Comparison of ENCODE assay signal across 11 cellular contexts in genomic region chr14:75236897-75237296, GRCh38. TPM values are rescaled to one million over a fixed set of nuclear protein-coding genes. Genes with fewer than 3 reads are reported as not detected.
A peak's percentile ranks its signal among the peaks of the same experiment; 100 is the strongest.
DNase-seq lines count a peak whose midpoint lies in the region; ATAC-seq and TF ChIP-seq lines count a peak whose summit lies in the region.
"Had no signal": no experiment of that assay in that cellular context is flagged by ENCODE, and none has a peak within 500 bp of the region (broad histone marks: within the 10 kb centered on the region; RNA-seq: fewer than 3 reads in every experiment).

No MANE protein-coding gene starts in this region.

- no peaks in the 10 kb centered on the region for H3K9me2 ChIP-seq in neural cell (ENCODE audit: insufficient read depth, low read length)

- H3K4me1 Mint-ChIP-seq in naive thymus-derived CD4-positive, alpha-beta T cell = peaks cover 11 to 43% (median 30%) of the 10 kb centered on the region in 7 donors

- no peaks in the 10 kb centered on the region for H3K9me3 Mint-ChIP-seq in naive thymus-derived CD4-positive, alpha-beta T cell
- H3K9me3 Mint-ChIP-seq: activated T-cell treated with anti-CD3 and anti-CD28 coated beads, Interleukin-2, amount 50 U/mL, for 24 hours had no signal

- peak overlapping the region in 2 of 9 donors; percentile 9 to 49 for H3K27ac Mint-ChIP-seq in naive thymus-derived CD4-positive, alpha-beta T cell
- H3K27ac Mint-ChIP-seq: activated T-cell treated with anti-CD3 and anti-CD28 coated beads, Interleukin-2, amount 50 U/mL, for 24 hours had no signal

- CTCF ChIA-PET in naive thymus-derived CD4-positive, alpha-beta T cell (lab: Charles Lee) = interaction anchor here (1.5 kb wide), 1 partner anchor 66 kb away, joined by 5 read pairs; no protein-coding TSS in a partner anchor

- H3K9me3 ChIP-seq in fibroblast of lung (ENCODE audit: control insufficient read depth, insufficient read depth, low read depth, low read length) = no peaks in the 10 kb centered on the region
- no peaks in the 10 kb centered on the region for H3K9me3 ChIP-seq in neural cell (ENCODE audit: low read length)
- no peaks in the 10 kb centered on the region for H3K9me3 ChIP-seq in transverse colon
- no peaks in the 10 kb centered on the region for H3K9me3 ChIP-seq in naive thymus-derived CD4-positive, alpha-beta T cell (ENCODE audit: control insufficient read depth in 2 of 3, low read length in 3 of 3)

- no peak overlapping the region for H3K4me3 ChIP-seq in fibroblast of lung (replicated peaks in 1 of 4; ENCODE audit: control extremely low read depth in 1 of 4, insufficient read depth in 1 of 4, low read depth in 3 of 4, low read length in 4 of 4)
- peak overlapping the region; percentile 56 for H3K4me3 ChIP-seq in neural cell (ENCODE audit: low read length)
- no peak overlapping the region for H3K4me3 ChIP-seq in transverse colon
- H3K4me3 ChIP-seq in naive thymus-derived CD4-positive, alpha-beta T cell (ENCODE audit: low read length) = no peak overlapping the region

- peak overlapping the region; percentile 71 for H2AFZ ChIP-seq in fibroblast of lung (ENCODE audit: low read length)
- no peak overlapping the region for H2AFZ ChIP-seq in neural cell (ENCODE audit: low read depth, low read length)

- TF ChIP-seq POLR2A in transverse colon (IDR thresholded peaks at IDR 0.05) = no peak

- POLR2A ChIA-PET in naive thymus-derived CD4-positive, alpha-beta T cell (lab: Charles Lee) = interaction anchor here (2.0 kb wide), 1 partner anchor 11 kb away, joined by 6 read pairs; no protein-coding TSS in a partner anchor

- intact Hi-C loops in transverse colon (cut with DNase I; ENCODE audit: low total_unique reads) = loop anchor here (10.0 kb wide), 1 partner anchor 52 kb away; no protein-coding TSS in a partner anchor
- intact Hi-C loops in naive thymus-derived CD4-positive, alpha-beta T cell (cut with micrococcal nuclease) = no loop called here

- H3K27ac ChIP-seq in angular gyrus (ENCODE audit: low read depth, low read length) (peak overlapping the region; percentile 64), fibroblast of lung (ENCODE audit: insufficient read depth, low read length) (no peak overlapping the region), neural cell (ENCODE audit: low read length) (peak overlapping the region; percentile 96), transverse colon (peak overlapping the region; percentile 63 to 78 (median 68))
- no peak overlapping the region for H3K27ac ChIP-seq in naive thymus-derived CD4-positive, alpha-beta T cell (ENCODE audit: low read depth, low read length)
- H3K27ac ChIP-seq: VCaP had no signal

- H3K4me2 ChIP-seq in fibroblast of lung (ENCODE audit: extremely low read depth, insufficient read depth, low read length) = no peak overlapping the region
- H3K4me2 ChIP-seq in neural cell (ENCODE audit: low read length) = peak overlapping the region; percentile 69

- no peaks in the 10 kb centered on the region for H3K27me3 ChIP-seq in fibroblast of lung (ENCODE audit: control insufficient read depth, insufficient read depth, low read length)
- H3K27me3 ChIP-seq in neural cell (ENCODE audit: insufficient read depth, low read depth, low read length) = no peaks in the 10 kb centered on the region
- H3K27me3 ChIP-seq in transverse colon = no peaks in the 10 kb centered on the region
- no peaks in the 10 kb centered on the region for H3K27me3 ChIP-seq in naive thymus-derived CD4-positive, alpha-beta T cell (ENCODE audit: control insufficient read depth in 2 of 2, insufficient read depth in 2 of 2, low read length in 2 of 2)

- no peaks in the 10 kb centered on the region for H3K36me3 ChIP-seq in fibroblast of lung (ENCODE audit: control insufficient read depth, insufficient read depth, low read length)
- H3K36me3 ChIP-seq in neural cell (ENCODE audit: insufficient read depth, low read length) = no peaks in the 10 kb centered on the region
- no peaks in the 10 kb centered on the region for H3K36me3 ChIP-seq in transverse colon
- H3K36me3 ChIP-seq in naive thymus-derived CD4-positive, alpha-beta T cell (ENCODE audit: control insufficient read depth in 2 of 3, insufficient read depth in 3 of 3, low read length in 3 of 3) = no peaks in the 10 kb centered on the region

- no peak overlapping the region for H3K4me3 Mint-ChIP-seq in naive thymus-derived CD4-positive, alpha-beta T cell
- H3K4me3 Mint-ChIP-seq: activated T-cell treated with anti-CD3 and anti-CD28 coated beads, Interleukin-2, amount 50 U/mL, for 24 hours had no signal

- no peak for TF ChIP-seq EP300 in neural cell (conservative IDR thresholded peaks at IDR 0.05; ENCODE audit: poor library complexity, severe bottlenecking)
- TF ChIP-seq EP300 in transverse colon (IDR thresholded peaks at IDR 0.05; ENCODE audit: low read depth) = no peak

- no peaks in the 10 kb centered on the region for H3K79me2 ChIP-seq in fibroblast of lung (ENCODE audit: control insufficient read depth, insufficient read depth, low read length)
- no peaks in the 10 kb centered on the region for H3K79me2 ChIP-seq in neural cell (replicated peaks; ENCODE audit: insufficient read depth, low read length)

- H3K9ac ChIP-seq in fibroblast of lung (ENCODE audit: insufficient read depth, low read length) (peak overlapping the region; percentile 37), neural cell (ENCODE audit: low read length) (peak overlapping the region; percentile 69)

- no peak for ATAC-seq in naive thymus-derived CD4-positive, alpha-beta T cell
- ATAC-seq in GM18517 (IDR thresholded peaks at IDR 0.05; ENCODE audit: unreplicated experiment) (no peak), GM21576 (IDR thresholded peaks at IDR 0.05; ENCODE audit: unreplicated experiment) (no peak)

- WGBS in transverse colon (ENCODE audit: low coverage in 1 of 2), 2 donors = 57 to 67% methylated on average over 4 to 8 of the region's 8 CpGs

- in situ Hi-C loops in transverse colon (cut with MboI; ENCODE audit: low pct_ligation_motif_present in 1 of 4, low pct_unique_long_range_greater_than_20kb in 1 of 4, low sequenced_read_pairs in 3 of 4) = no loop called here

- TF ChIP-seq CTCF in fibroblast of lung (conservative IDR thresholded peaks at IDR 0.05 in 1 of 2, IDR thresholded peaks at IDR 0.05 in 1 of 2; ENCODE audit: low read depth in 1 of 2, low read length in 2 of 2) = no peak
- TF ChIP-seq CTCF in neural cell (IDR thresholded peaks at IDR 0.05; ENCODE audit: poor library complexity, severe bottlenecking) = no peak
- TF ChIP-seq CTCF in transverse colon (IDR thresholded peaks at IDR 0.05) = no peak

- H3F3A ChIP-seq in neural cell (ENCODE audit: insufficient read depth, low read length, poor library complexity, severe bottlenecking) = peaks cover 7% of the 10 kb centered on the region

- peaks cover 9% of the 10 kb centered on the region for H3K4me1 ChIP-seq in fibroblast of lung (ENCODE audit: control insufficient read depth, extremely low read depth, insufficient read depth, low read length)
- peaks cover 0 to 38% (median 1%) of the 10 kb centered on the region in 4 donors for H3K4me1 ChIP-seq in transverse colon
- peaks cover 13 to 14% of the 10 kb centered on the region in 2 donors for H3K4me1 ChIP-seq in naive thymus-derived CD4-positive, alpha-beta T cell (ENCODE audit: control insufficient read depth in 2 of 2, insufficient read depth in 2 of 2, low read length in 2 of 2)

- DNase-seq in fibroblast of lung (ENCODE audit: low read depth in 2 of 2) = no peak
- no peak for DNase-seq in transverse colon
- no peak for DNase-seq in naive thymus-derived CD4-positive, alpha-beta T cell
- DNase-seq: activated T-cell treated with anti-CD3 and anti-CD28 coated beads, Interleukin-2, amount 50 U/mL, for 24 hours; KBM-7; NCI-H2029 treated with DMSO at 0.1 percent for 48 hours had no signal

- H4K20me1 ChIP-seq in fibroblast of lung (ENCODE audit: control insufficient read depth, extremely low read depth, insufficient read depth, low read length) (no peaks in the 10 kb centered on the region), neural cell (ENCODE audit: insufficient read depth) (no peaks in the 10 kb centered on the region)

- H3K27me3 Mint-ChIP-seq in naive thymus-derived CD4-positive, alpha-beta T cell = peaks cover 0 to 44% (median 0%) of the 10 kb centered on the region in 5 donors
- H3K27me3 Mint-ChIP-seq: activated T-cell treated with anti-CD3 and anti-CD28 coated beads, Interleukin-2, amount 50 U/mL, for 24 hours had no signal

- no peak for TF ChIP-seq RAD21 in neural cell (conservative IDR thresholded peaks at IDR 0.05)

- no peaks in the 10 kb centered on the region for H3K36me3 Mint-ChIP-seq in naive thymus-derived CD4-positive, alpha-beta T cell

TF ChIP-seq in neural cell, 6 proteins besides CTCF, POLR2A, EP300 and RAD21 (continues in another document):
- TF ChIP-seq MXI1 (conservative IDR thresholded peaks at IDR 0.05; ENCODE audit: poor library complexity, severe bottlenecking) (no peak), POLR2AphosphoS5 (IDR thresholded peaks at IDR 0.05) (no peak), TAF1 (IDR thresholded peaks at IDR 0.05; ENCODE audit: low read depth) (no peak), EZH2 (IDR thresholded peaks at IDR 0.05; ENCODE audit: borderline replicate concordance, insufficient read depth, low read length, poor library complexity, severe bottlenecking) (no peak)

RNA-seq across cellular contexts. Expression of gene FOS, which starts 41.7 kb away (rescaled TPM):
- total RNA-seq in fibroblast of lung (71.4 and 178 TPM in 2 replicates), transverse colon (1,000 to 10,000 TPM in 2 of 4 donors, 100 to 1,000 TPM in 2; 345 to 1,356 (median 884) TPM)
- polyA plus RNA-seq in fibroblast of lung (24.6 and 347 TPM in 2 replicates), neural cell (266 and 296 TPM in 2 replicates)
- 20.7 and 373 TPM in 2 replicates for polyA plus RNA-seq in fibroblast of lung (2012)
- polyA minus RNA-seq in fibroblast of lung (ENCODE audit: low replicate concordance) (80.6 and 399 TPM in 2 replicates), neural cell (149 and 226 TPM in 2 replicates)
- total RNA-seq in naive thymus-derived CD4-positive, alpha-beta T cell = 1,000 to 10,000 TPM in 2 of 5 experiments, 10 to 100 TPM in 2, 1 to 10 TPM in 1; 9.4 to 4,557 (median 14.4) TPM
- polyA plus RNA-seq in naive thymus-derived CD4-positive, alpha-beta T cell = 10 to 100 TPM; 27.5 to 96.7 TPM

Comparison
In these comparisons a context has a peak if more than half of its experiments do, and no peak if none do; other contexts are left out.
1. H3K27ac ChIP-seq: peak in angular gyrus (single experiment), neural cell (single experiment) and transverse colon (4 of 4); none in fibroblast of lung (single experiment) and naive thymus-derived CD4-positive, alpha-beta T cell (single experiment).